Comparison of ENCODE assay signal across 23 cellular contexts in genomic region chr4:48725414-48725813, GRCh38. TPM values are rescaled to one million over a fixed set of nuclear protein-coding genes. Genes with fewer than 3 reads are reported as not detected.
DNase-seq lines count a peak whose midpoint lies in the region; ATAC-seq and TF ChIP-seq lines count a peak whose summit lies in the region.
"Had no signal": no experiment of that assay in that cellular context is flagged by ENCODE, and none has a peak within 500 bp of the region (broad histone marks: within the 10 kb centered on the region; RNA-seq: fewer than 3 reads in every experiment).

No MANE protein-coding gene starts in this region.

- no peak for TF ChIP-seq CTCF in CD8-positive, alpha-beta T cell (IDR thresholded peaks at IDR 0.05)

- H3K4me1 Mint-ChIP-seq in CD8-positive, alpha-beta T cell (ENCODE audit: low read depth): peaks cover 88% of the 10 kb centered on the region
- H3K4me1 Mint-ChIP-seq: neural progenitor cell had no signal

- H3K4me3 ChIP-seq in CD8-positive, alpha-beta T cell (ENCODE audit: low read depth, low read length): no peak overlapping the region
- H3K4me3 ChIP-seq in H7 (ENCODE audit: insufficient read depth, low read depth, low read length): no peak overlapping the region
- H3K4me3 ChIP-seq: colonic mucosa, esophagus muscularis mucosa, gastrocnemius medialis, neural progenitor cell, SJCRH30, suprapubic skin had no signal

- no peaks in the 10 kb centered on the region for H3K9me3 Mint-ChIP-seq in CD8-positive, alpha-beta T cell
- H3K9me3 Mint-ChIP-seq: effector memory CD8-positive, alpha-beta T cell had no signal

- POLR2A ChIA-PET in CD8-positive, alpha-beta T cell (lab: Charles Lee): no interaction called here

- ATAC-seq in CD8-positive, alpha-beta T cell: no peak
- ATAC-seq in sciatic nerve (peak; percentile 68), GM21360 (IDR thresholded peaks at IDR 0.05; ENCODE audit: unreplicated experiment) (no peak)
- ATAC-seq: activated CD8-positive, alpha-beta T cell treated with anti-CD3 and anti-CD28 coated beads for 36 hours; effector memory CD8-positive, alpha-beta T cell had no signal

- H3K27ac Mint-ChIP-seq in CD8-positive, alpha-beta T cell: peak overlapping the region; percentile 19
- H3K27ac Mint-ChIP-seq: neural progenitor cell, progenitor cell of endocrine pancreas had no signal

- peaks cover 10% of the 10 kb centered on the region for H3K36me3 Mint-ChIP-seq in CD8-positive, alpha-beta T cell

- no peak overlapping the region for H3K4me3 Mint-ChIP-seq in CD8-positive, alpha-beta T cell
- H3K4me3 Mint-ChIP-seq: activated CD8-positive, alpha-beta T cell treated with anti-CD3 and anti-CD28 coated beads for 36 hours; effector memory CD8-positive, alpha-beta T cell; neural progenitor cell had no signal

- H3K27ac ChIP-seq in CD8-positive, alpha-beta T cell (ENCODE audit: low read depth, low read length): no peak overlapping the region
- peak overlapping the region; percentile 57 for H3K27ac ChIP-seq in angular gyrus (ENCODE audit: low read depth, low read length)
- H3K27ac ChIP-seq: colonic mucosa, esophagus muscularis mucosa, neural progenitor cell, SJCRH30 had no signal

- peaks cover 58% of the 10 kb centered on the region for H3K4me1 ChIP-seq in CD8-positive, alpha-beta T cell (ENCODE audit: insufficient read depth, low read length)
- H3K4me1 ChIP-seq: colonic mucosa, SJCRH30 had no signal

- no peaks in the 10 kb centered on the region for H3K27me3 Mint-ChIP-seq in CD8-positive, alpha-beta T cell (ENCODE audit: low read depth)
- H3K27me3 Mint-ChIP-seq: activated CD8-positive, alpha-beta T cell treated with anti-CD3 and anti-CD28 coated beads for 36 hours; effector memory CD8-positive, alpha-beta T cell; progenitor cell of endocrine pancreas had no signal

- intact Hi-C loops in CD8-positive, alpha-beta T cell (cut with DNase I, micrococcal nuclease): loop anchor here in 1 of 2 experiments (10.0 kb wide), 1 partner anchor 49 kb away; no protein-coding TSS in a partner anchor
- intact Hi-C loops in sciatic nerve (cut with DNase I): no loop called here

- DNase-seq in CD8-positive, alpha-beta T cell: no peak
- DNase-seq in hippocampal formation (lab: John Stamatoyannopoulos, UW) (peak; percentile 9 to 55), sciatic nerve (ENCODE audit: low spot score) (no peak), cerebellar cortex (ENCODE audit: low spot score) (no peak), EL (no peak), H7 (no peak)
- DNase-seq: activated CD4-positive, alpha-beta T cell treated with anti-CD3 and anti-CD28 coated beads for 1 hour; activated CD8-positive, alpha-beta T cell treated with anti-CD3 and anti-CD28 coated beads for 36 hours; activated gamma-delta T cell treated with Interleukin-2 at 50 U/mL for 16 hours; activated T-cell treated with anti-CD3 and anti-CD28 coated beads, Interleukin-2, amount 50 U/mL, for 1 hour; colonic mucosa; effector memory CD8-positive, alpha-beta T cell; gastrocnemius medialis; KBM-7; NCI-H1694; NCI-H510A treated with DMSO at 0.1 percent for 48 hours; SJCRH30 had no signal

- no peaks in the 10 kb centered on the region for H3K27me3 ChIP-seq in CD8-positive, alpha-beta T cell (ENCODE audit: insufficient read depth, low read length)
- no peaks in the 10 kb centered on the region for H3K27me3 ChIP-seq in H7 (ENCODE audit: control insufficient read depth, insufficient read depth, low read length)
- H3K27me3 ChIP-seq: colonic mucosa, esophagus muscularis mucosa, gastrocnemius medialis, neural progenitor cell, SJCRH30, suprapubic skin had no signal

- no peaks in the 10 kb centered on the region for H3K36me3 ChIP-seq in CD8-positive, alpha-beta T cell (ENCODE audit: insufficient read depth, low read length)
- no peaks in the 10 kb centered on the region; the same call in 1 of the 2 replicates for H3K36me3 ChIP-seq in H7 (replicated peaks; ENCODE audit: control insufficient read depth, insufficient read depth, low read length)
- H3K36me3 ChIP-seq: colonic mucosa, esophagus muscularis mucosa, gastrocnemius medialis, neural progenitor cell, SJCRH30, suprapubic skin had no signal

- CTCF ChIA-PET in CD8-positive, alpha-beta T cell (lab: Charles Lee): no interaction called here

- no peaks in the 10 kb centered on the region for H3K9me3 ChIP-seq in CD8-positive, alpha-beta T cell (ENCODE audit: low read length)
- H3K9me3 ChIP-seq: colonic mucosa, esophagus muscularis mucosa, gastrocnemius medialis, suprapubic skin had no signal

RNA-seq across cellular contexts. Expression of gene FRYL, which starts 54.7 kb away (rescaled TPM):
- 10 to 100 TPM; 62.9 to 66.7 TPM for total RNA-seq in CD8-positive, alpha-beta T cell
- total RNA-seq in sciatic nerve: 172 TPM
- total RNA-seq in H7 (2014; rRNA removed; shearing (Covaris generic)): 21.9 and 24.3 TPM in 2 replicates

Comparison
In these comparisons a context has a peak if more than half of its experiments do, and no peak if none do; other contexts are left out.
1. DNase-seq: peak in hippocampal formation (2 of 2); none in CD8-positive, alpha-beta T cell (0 of 7), sciatic nerve (single experiment), cerebellar cortex (single experiment), EL (single experiment) and H7 (single experiment).